27 cellular contexts compared by ENCODE assay signal in genomic region chr18:58307441-58307840, GRCh38.
"Had no signal": no experiment of that assay in that cellular context is flagged by ENCODE, and none has a peak within 500 bp of the region (broad histone marks: within the 10 kb centered on the region; RNA-seq: fewer than 3 reads in every experiment).

No MANE protein-coding gene starts in this region.

- H3K4me3 Mint-ChIP-seq: activated naive CD8-positive, alpha-beta T cell treated with anti-CD3 and anti-CD28 coated beads, Interleukin-2, amount 10 ng/mL, durations not matched to agents 7 days and 5 days; activated T-cell treated with anti-CD3 and anti-CD28 coated beads, Interleukin-2, amount 50 U/mL, for 4 hours; immature natural killer cell; natural killer cell; stimulated activated naive CD8-positive, alpha-beta T cell treated with anti-CD3 and anti-CD28 coated beads, Interleukin-15, Interleukin-2, amounts not matched to agents 100 ng/mL and 50 ng/mL, for 24 hours; T-helper 1 cell treated with Interleukin-12 subunit alpha and Interleukin-12 subunit beta and Interleukin-4 antibody, amounts not matched to agents 30 μg/mL and 1 μg/mL, for 36 hours had no signal

- H3K27ac ChIP-seq: coronary artery, foreskin keratinocyte, skin epidermis, suprapubic skin, transverse colon, uterus had no signal

- DNase-seq: activated CD4-positive, alpha-beta T cell treated with anti-CD3 and anti-CD28 coated beads for 4 hours; activated CD4-positive, alpha-beta T cell treated with anti-CD3 and anti-CD28 coated beads, Interleukin-2, amount 50 U/mL, for 48 hours; activated CD4-positive, CD25-positive, alpha-beta regulatory T cell; activated CD8-positive, alpha-beta memory T cell treated with anti-CD3 and anti-CD28 coated beads, Interleukin-2, amount 50 U/mL, for 48 hours; activated naive CD4-positive, alpha-beta T cell; activated naive CD8-positive, alpha-beta T cell treated with anti-CD3 and anti-CD28 coated beads, Interleukin-2, amount 10 ng/mL, durations not matched to agents 7 days and 5 days; activated T-cell treated with anti-CD3 and anti-CD28 coated beads, Interleukin-2, amount 50 U/mL, for 4 hours; amygdala; cerebellar nuclear complex; immature natural killer cell; kidney glomerular epithelial cell; left ventricle myocardium superior; midbrain; natural killer cell; stimulated activated CD4-positive, alpha-beta T cell treated with anti-CD3 and anti-CD28 coated beads, Interleukin-1b, Interleukin-23, amount 100 ng/mL, for 48 hours; T1000; transverse colon; uterus had no signal

- H3K27me3 Mint-ChIP-seq: progenitor cell of endocrine pancreas had no signal

- ATAC-seq: activated T-cell treated with anti-CD3 and anti-CD28 coated beads, Interleukin-2, amount 50 U/mL, for 4 hours; left ventricle myocardium superior; natural killer cell had no signal

- H3K27me3 ChIP-seq: foreskin keratinocyte, right atrium auricular region, suprapubic skin, transverse colon, uterus had no signal

- H3K4me3 ChIP-seq: coronary artery, right atrium auricular region, skin epidermis, suprapubic skin, transverse colon, uterus had no signal

- H3K36me3 Mint-ChIP-seq: activated naive CD8-positive, alpha-beta T cell treated with anti-CD3 and anti-CD28 coated beads, Interleukin-2, amount 10 ng/mL, durations not matched to agents 7 days and 5 days; natural killer cell had no signal

- H3K27ac Mint-ChIP-seq: activated naive CD8-positive, alpha-beta T cell treated with anti-CD3 and anti-CD28 coated beads, Interleukin-2, amount 10 ng/mL, durations not matched to agents 7 days and 5 days; activated T-helper 2 cell treated with anti-CD3 and anti-CD28 coated beads, Interferon-gamma antibody, Interleukin-2, Interleukin-4, amounts not matched to agents 10 μg/mL and 5 μg/mL and 100 μg/mL, durations not matched to agents 14 hours and 24 hours and 36 hours; immature natural killer cell; natural killer cell; progenitor cell of endocrine pancreas; stimulated activated naive CD8-positive, alpha-beta T cell treated with anti-CD3 and anti-CD28 coated beads, Interleukin-15, Interleukin-2, amounts not matched to agents 100 ng/mL and 50 ng/mL, for 24 hours; T-helper 1 cell treated with Interleukin-12 subunit alpha and Interleukin-12 subunit beta and Interleukin-4 antibody, amounts not matched to agents 30 μg/mL and 1 μg/mL, for 36 hours had no signal

- H3K36me3 ChIP-seq: right atrium auricular region, suprapubic skin, transverse colon, uterus had no signal

- H3K4me1 ChIP-seq: uterus had no signal

- H3K9me3 Mint-ChIP-seq: natural killer cell had no signal

- H3K9me3 ChIP-seq: suprapubic skin, uterus had no signal
